Comparison of ENCODE assay signal across 12 cellular contexts in the genomic region with DNA sequence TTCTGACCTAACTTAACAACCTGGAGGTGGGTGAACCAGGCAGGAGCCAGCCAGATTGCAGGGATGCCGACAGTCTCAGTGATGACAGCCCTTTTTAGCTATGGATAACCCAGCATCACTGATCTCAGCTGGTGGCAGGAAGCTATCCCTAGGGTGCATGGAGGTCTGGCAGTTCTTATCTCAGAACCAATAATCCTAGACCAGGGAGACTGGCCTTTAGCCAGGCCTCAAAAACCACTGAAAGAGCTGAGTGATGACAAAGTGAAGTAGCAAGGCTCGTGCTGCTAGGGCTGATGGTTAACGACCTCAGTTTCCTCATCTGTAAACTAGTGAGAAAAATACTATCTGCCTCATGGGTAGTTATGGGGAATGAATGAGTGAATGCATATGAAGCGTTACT.
DNase-seq lines count a peak whose midpoint lies in the region; FAIRE-seq and TF ChIP-seq lines count a peak whose summit lies in the region.
"Had no signal": no experiment of that assay in that cellular context is flagged by ENCODE, and none has a peak within 500 bp of the region (broad histone marks: within the 10 kb centered on the region; RNA-seq: fewer than 3 reads in every experiment).

No MANE protein-coding gene starts in this region.

- intact Hi-C loops in kidney (cut with DNase I), result no loop called here

- no peak overlapping the region for H3K4me3 Mint-ChIP-seq in osteocyte (ENCODE audit: unreplicated experiment)

- H3K36me3 ChIP-seq in kidney (ENCODE audit: control insufficient read depth in 1 of 2, insufficient read depth in 2 of 2, low read length in 2 of 2), result no peaks in the 10 kb centered on the region
- H3K36me3 ChIP-seq: left lung had no signal

- peaks cover 27% of the 10 kb centered on the region for H3K4me1 Mint-ChIP-seq in osteocyte (ENCODE audit: unreplicated experiment)

- H3K4me3 ChIP-seq in fibroblast of mammary gland (ENCODE audit: control insufficient read depth, low read depth, low read length), result no peak overlapping the region
- no peak overlapping the region for H3K4me3 ChIP-seq in kidney (ENCODE audit: low read length in 2 of 2)
- H3K4me3 ChIP-seq: left lung had no signal

- H3K9ac ChIP-seq in kidney (ENCODE audit: low read length in 2 of 2), result no peak overlapping the region

- H3K4me1 ChIP-seq in kidney (ENCODE audit: control insufficient read depth in 1 of 2, insufficient read depth in 1 of 2, low read depth in 1 of 2, low read length in 2 of 2), result peaks cover 6 to 13% of the 10 kb centered on the region in 2 donors

- H3K9me3 ChIP-seq in kidney (ENCODE audit: control insufficient read depth in 1 of 2, low read length in 2 of 2), result no peaks in the 10 kb centered on the region
- H3K9me3 ChIP-seq: left lung had no signal

- H3K27ac ChIP-seq in kidney (ENCODE audit: low read depth in 2 of 2, low read length in 2 of 2), result no peak overlapping the region
- H3K27ac ChIP-seq: left lung had no signal

- H3K27me3 Mint-ChIP-seq in osteocyte (ENCODE audit: unreplicated experiment), result no peaks in the 10 kb centered on the region

- TF ChIP-seq CTCF in fibroblast of mammary gland (conservative IDR thresholded peaks at IDR 0.05; ENCODE audit: control insufficient read depth, insufficient read depth, low read depth, low read length) (no peak), osteocyte (IDR thresholded peaks at IDR 0.05) (no peak), kidney (IDR thresholded peaks at IDR 0.05; ENCODE audit: borderline replicate concordance, extremely low read depth, insufficient read depth) (no peak)

- peaks cover 6% of the 10 kb centered on the region for H3K36me3 Mint-ChIP-seq in osteocyte (ENCODE audit: unreplicated experiment)

- DNase-seq in A172 (ENCODE audit: low spot score) (peak; percentile 67), Daoy (ENCODE audit: low read depth) (peak; percentile 88), RCC 7860 (ENCODE audit: low spot score) (peak; percentile 92), fibroblast of mammary gland (ENCODE audit: low read depth) (peak; percentile 27), osteocyte (ENCODE audit: extremely low spot score, unreplicated experiment) (no peak), kidney (no peak), HCEC 1CT (no peak), dedifferentiated amniotic fluid mesenchymal stem cell (ENCODE audit: extremely low spot score) (no peak)
- DNase-seq: activated naive CD4-positive, alpha-beta T cell treated with anti-CD3 and anti-CD28 coated beads, Interleukin-2, amount 50 U/mL, for 16 hours; left lung; NCI-H446; retina had no signal

- H3K27ac Mint-ChIP-seq in osteocyte (ENCODE audit: unreplicated experiment), result no peak overlapping the region

- FAIRE-seq in RCC 7860 (lab: Jason Lieb, UNC) (peak; percentile 89), kidney (lab: Jason Lieb, UNC) (no peak)

- no peaks in the 10 kb centered on the region for H3K9me3 Mint-ChIP-seq in osteocyte (ENCODE audit: unreplicated experiment)

Comparison
In these comparisons a context has a peak if more than half of its experiments do, and no peak if none do; other contexts are left out.
1. DNase-seq: peak in A172 (single experiment), Daoy (single experiment), RCC 7860 (single experiment) and fibroblast of mammary gland (single experiment); none in osteocyte (single experiment), kidney (single experiment), HCEC 1CT (single experiment) and dedifferentiated amniotic fluid mesenchymal stem cell (single experiment).